31 cellular contexts compared by ENCODE assay signal in genomic region chr2:60127191-60127590, GRCh38.
"Had no signal": no experiment of that assay in that cellular context is flagged by ENCODE, and none has a peak within 500 bp of the region (broad histone marks: within the 10 kb centered on the region; RNA-seq: fewer than 3 reads in every experiment).

No MANE protein-coding gene starts in this region.

- H3K4me3 Mint-ChIP-seq: naive thymus-derived CD8-positive, alpha-beta T cell; natural killer cell treated with Interleukin-12 subunit alpha and Interleukin-12 subunit beta and Interleukin-15 and Interleukin-18, amount 100 ng/mL, for 72 hours; neural progenitor cell; stimulated activated memory B cell treated with anti-CD40 and anti-IgM and Interleukin-4, amounts not matched to agents 10 μg/mL and 1 μg/mL and 100 μg/mL, for 72 hours; stimulated activated naive CD8-positive, alpha-beta T cell treated with anti-CD3 and anti-CD28 coated beads, Interleukin-15, amount 100 ng/mL, for 72 hours; type B pancreatic cell had no signal

- H3K79me2 ChIP-seq: parathyroid adenoma had no signal

- H3K9me3 ChIP-seq: ovary, psoas muscle, suprapubic skin, testis, tibial artery, transverse colon, upper lobe of right lung, uterus had no signal

- H3K4me2 ChIP-seq: smooth muscle cell had no signal

- H3K27me3 ChIP-seq: ovary, spleen, suprapubic skin, testis, tibial artery, transverse colon, upper lobe of right lung, uterus had no signal

- H3K9me3 Mint-ChIP-seq: type B pancreatic cell had no signal

- H2AFZ ChIP-seq: neural progenitor cell, parathyroid adenoma had no signal

- H3K4me1 ChIP-seq: parathyroid adenoma, psoas muscle, spleen, suprapubic skin, testis, tibial artery, transverse colon, upper lobe of right lung, uterus had no signal

- H3K27ac Mint-ChIP-seq: naive thymus-derived CD8-positive, alpha-beta T cell; natural killer cell treated with Interleukin-12 subunit alpha and Interleukin-12 subunit beta and Interleukin-15 and Interleukin-18, amount 100 ng/mL, for 72 hours; neural progenitor cell; progenitor cell of endocrine pancreas; stimulated activated memory B cell treated with anti-CD40 and anti-IgM and Interleukin-4, amounts not matched to agents 10 μg/mL and 1 μg/mL and 100 μg/mL, for 72 hours; stimulated activated naive CD8-positive, alpha-beta T cell treated with anti-CD3 and anti-CD28 coated beads, Interleukin-15, amount 100 ng/mL, for 72 hours; type B pancreatic cell had no signal

- H3K4me3 ChIP-seq: neural progenitor cell, ovary, psoas muscle, skin epidermis, smooth muscle cell, spleen, suprapubic skin, testis, tibial artery, transverse colon, upper lobe of right lung, uterus had no signal

- H3K36me3 ChIP-seq: neural progenitor cell, ovary, spleen, suprapubic skin, tibial artery, transverse colon, upper lobe of right lung, uterus had no signal

- H3K9ac ChIP-seq: neural progenitor cell, parathyroid adenoma had no signal

- DNase-seq: naive thymus-derived CD8-positive, alpha-beta T cell; occipital lobe; ovary; posterior cingulate gyrus; psoas muscle; right cardiac atrium; spleen; stimulated activated CD4-positive, alpha-beta T cell treated with anti-CD3 and anti-CD28 coated beads, Interleukin-12 subunit alpha, Interleukin-12 subunit beta, amount 100 ng/mL, for 4 hours; stimulated activated CD4-positive, alpha-beta T cell treated with anti-CD3 and anti-CD28 coated beads, Interleukin-1b, Interleukin-23, amount 100 ng/mL, for 48 hours; stimulated activated CD4-positive, alpha-beta T cell treated with anti-CD3 and anti-CD28 coated beads, Interleukin-4, amount 100 ng/mL, for 1 hour; stimulated activated CD4-positive, alpha-beta T cell treated with anti-CD3 and anti-CD28 coated beads, Interleukin-4, amount 100 ng/mL, for 4 hours; stimulated activated CD8-positive, alpha-beta memory T cell treated with anti-CD3 and anti-CD28 coated beads, Interleukin-4, amount 100 ng/mL, for 48 hours; stimulated activated naive CD4-positive, alpha-beta T cell; stimulated activated naive CD8-positive, alpha-beta T cell treated with anti-CD3 and anti-CD28 coated beads, Interleukin-15, amount 100 ng/mL, for 72 hours; stimulated activated naive CD8-positive, alpha-beta T cell treated with anti-CD3 and anti-CD28 coated beads, Interleukin-15, Interleukin-2, amounts not matched to agents 100 U/mL and 50 U/mL, for 24 hours; substantia nigra; testis; tibial artery; transverse colon; upper lobe of right lung; uterus had no signal

- H3K27me3 Mint-ChIP-seq: progenitor cell of endocrine pancreas; stimulated activated memory B cell treated with anti-CD40 and anti-IgM and Interleukin-4, amounts not matched to agents 10 μg/mL and 1 μg/mL and 100 μg/mL, for 72 hours; stimulated activated naive CD8-positive, alpha-beta T cell treated with anti-CD3 and anti-CD28 coated beads, Interleukin-15, amount 100 ng/mL, for 72 hours had no signal

- ATAC-seq: naive thymus-derived CD8-positive, alpha-beta T cell; natural killer cell treated with Interleukin-12 subunit alpha and Interleukin-12 subunit beta and Interleukin-15 and Interleukin-18, amount 100 ng/mL, for 72 hours; psoas muscle; right cardiac atrium; sciatic nerve; stimulated activated memory B cell treated with anti-CD40 and anti-IgM and Interleukin-4, amounts not matched to agents 10 μg/mL and 1 μg/mL and 100 μg/mL, for 72 hours; stimulated activated naive CD8-positive, alpha-beta T cell treated with anti-CD3 and anti-CD28 coated beads, Interleukin-15, amount 100 ng/mL, for 72 hours; stimulated activated naive CD8-positive, alpha-beta T cell treated with anti-CD3 and anti-CD28 coated beads, Interleukin-15, Interleukin-2, amounts not matched to agents 100 U/mL and 50 U/mL, for 24 hours; upper lobe of right lung had no signal

- H3K4me1 Mint-ChIP-seq: naive thymus-derived CD8-positive, alpha-beta T cell; stimulated activated memory B cell treated with anti-CD40 and anti-IgM and Interleukin-4, amounts not matched to agents 10 μg/mL and 1 μg/mL and 100 μg/mL, for 72 hours; stimulated activated naive CD8-positive, alpha-beta T cell treated with anti-CD3 and anti-CD28 coated beads, Interleukin-15, amount 100 ng/mL, for 72 hours had no signal

- H3K36me3 Mint-ChIP-seq: natural killer cell treated with Interleukin-12 subunit alpha and Interleukin-12 subunit beta and Interleukin-15 and Interleukin-18, amount 100 ng/mL, for 72 hours; neural progenitor cell; type B pancreatic cell had no signal

- H3K27ac ChIP-seq: neural progenitor cell, ovary, parathyroid adenoma, psoas muscle, skin epidermis, spleen, suprapubic skin, testis, tibial artery, transverse colon, upper lobe of right lung, uterus had no signal
